In the genomic region with DNA sequence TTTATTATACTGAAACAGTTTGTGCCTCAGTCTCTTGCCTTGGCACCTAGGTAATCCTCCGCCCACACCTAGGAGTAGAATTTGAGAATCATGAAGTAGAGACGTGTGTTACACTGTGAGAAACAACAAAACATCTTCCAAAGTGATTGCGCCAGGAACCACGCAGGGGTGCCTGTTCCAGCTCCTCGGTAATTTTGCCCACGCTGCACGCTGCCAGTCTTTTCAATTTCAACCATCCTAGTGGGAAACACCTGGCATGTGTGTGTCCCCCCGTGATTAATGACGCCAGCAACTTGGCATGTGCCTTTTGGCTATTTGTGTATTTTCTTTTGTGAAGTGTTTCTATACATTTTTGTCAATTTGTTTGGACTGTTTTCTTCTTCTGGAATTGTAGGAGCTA, we compare ENCODE assay signal across 24 cellular contexts.
"Had no signal": no experiment of that assay in that cellular context is flagged by ENCODE, and none has a peak within 500 bp of the region (broad histone marks: within the 10 kb centered on the region; RNA-seq: fewer than 3 reads in every experiment).

No MANE protein-coding gene starts in this region.

- H3K27ac ChIP-seq: epithelial cell of prostate, gastrocnemius medialis, left lung, neutrophil, parathyroid adenoma, right atrium auricular region, suprapubic skin, transverse colon had no signal

- ATAC-seq: esophagus mucosa; gastrocnemius medialis; left lung; mucosa of descending colon; natural killer cell treated with Interleukin-12 subunit alpha and Interleukin-12 subunit beta and Interleukin-15 and Interleukin-18, amount 100 ng/mL, for 72 hours; sciatic nerve; stimulated activated naive CD8-positive, alpha-beta T cell treated with anti-CD3 and anti-CD28 coated beads, Interleukin-15, amount 100 ng/mL, for 72 hours had no signal

- H3K4me1 ChIP-seq: gastrocnemius medialis, left lung, parathyroid adenoma, right atrium auricular region, suprapubic skin, transverse colon had no signal

- DNase-seq: cerebellar nuclear complex; effector CD8-positive, alpha-beta T cell; endodermal cell; foreskin fibroblast; gastrocnemius medialis; kidney; left lung; mesenchymal stem cell; mucosa of descending colon; naive B cell; stimulated activated CD4-positive, alpha-beta T cell treated with anti-CD3 and anti-CD28 coated beads, Interleukin-4, amount 100 ng/mL, for 1 hour; stimulated activated CD8-positive, alpha-beta memory T cell treated with anti-CD3 and anti-CD28 coated beads, Interleukin-4, amount 100 ng/mL, for 48 hours; stimulated activated naive CD4-positive, alpha-beta T cell; stimulated activated naive CD8-positive, alpha-beta T cell treated with anti-CD3 and anti-CD28 coated beads, Interleukin-15, amount 100 ng/mL, for 72 hours; transverse colon had no signal

- H3K4me3 ChIP-seq: dorsolateral prefrontal cortex, gastrocnemius medialis, left lung, mucosa of descending colon, right atrium auricular region, suprapubic skin, transverse colon had no signal

- H3K9me3 ChIP-seq: gastrocnemius medialis, left lung, mucosa of descending colon, neutrophil, right atrium auricular region, suprapubic skin, transverse colon had no signal

- H3K27me3 ChIP-seq: gastrocnemius medialis, neutrophil, right atrium auricular region, transverse colon had no signal

- H3K36me3 ChIP-seq: gastrocnemius medialis, left lung, neutrophil, right atrium auricular region, suprapubic skin, transverse colon had no signal
